2 cellular contexts compared by ENCODE assay signal in genomic region chr20:3771552-3772058, GRCh38.
TF ChIP-seq lines count a peak whose summit lies in the region.

No MANE protein-coding gene starts in this region.

TF ChIP-seq in HEK293, 187 proteins besides CTCF, POLR2A, EP300 and RAD21 (continued from another document):
- TF ChIP-seq HOXC10 (CRISPR knock-in tag; IDR thresholded peaks at IDR 0.05) (no peak), ZSCAN16 (tag by site-specific recombination; IDR thresholded peaks at IDR 0.05) (no peak), ZNF521 (tag by site-specific recombination; IDR thresholded peaks at IDR 0.05) (no peak)

TF ChIP-seq in SK-N-SH treated with all-trans-retinoic acid at 6 μM for 48 hours, 23 proteins besides CTCF, POLR2A, EP300 and RAD21 (continued from another document):
- no peak for TF ChIP-seq GLIS3 (CRISPR knock-in tag; IDR thresholded peaks at IDR 0.05)
